ENCODE assay signal across 22 cellular contexts in the genomic region with DNA sequence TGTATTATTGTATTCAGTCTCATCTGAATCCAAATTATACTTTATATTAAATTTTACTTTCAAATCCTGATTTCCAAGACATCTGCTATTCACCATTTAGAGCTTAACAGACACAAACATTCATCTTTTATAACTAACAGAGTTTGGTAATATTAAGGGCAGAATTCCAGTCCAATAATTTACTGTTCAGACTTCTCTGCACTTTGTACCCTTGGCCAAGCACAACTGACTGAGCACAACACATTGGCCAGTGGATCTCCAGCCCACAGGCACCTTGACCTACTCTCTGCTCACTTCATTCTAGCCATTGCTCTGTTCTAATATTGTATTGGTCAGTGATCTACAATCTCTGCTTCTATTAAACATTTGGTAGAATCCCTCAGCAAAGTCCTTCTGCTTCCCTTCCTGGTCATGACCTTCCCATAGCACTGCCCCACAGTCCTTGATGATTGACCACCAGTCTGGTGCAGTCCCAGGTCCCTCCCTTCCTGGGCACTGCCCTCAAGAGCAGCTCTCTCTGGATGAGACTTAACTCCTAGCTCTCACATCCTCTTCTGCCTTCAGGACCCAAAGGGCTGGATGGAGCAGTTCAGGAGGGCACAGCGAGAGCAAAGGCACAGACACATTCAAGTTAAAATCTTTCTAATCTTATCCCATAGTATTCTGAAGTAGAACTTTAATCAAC.
"Had no signal": no experiment of that assay in that cellular context is flagged by ENCODE, and none has a peak within 500 bp of the region (broad histone marks: within the 10 kb centered on the region; RNA-seq: fewer than 3 reads in every experiment).

No MANE protein-coding gene starts in this region.

- H3K36me3 ChIP-seq: SJSA1 had no signal

- H3K4me3 ChIP-seq: K562, SJSA1, SK-N-MC had no signal

- H3K4me1 ChIP-seq: SJSA1 had no signal

- H3K27ac ChIP-seq: KMS-11, SJSA1, SK-N-MC had no signal

- FAIRE-seq: K562, RCC 7860 had no signal

- ATAC-seq: K562 had no signal

- H3K27me3 ChIP-seq: SJSA1 had no signal

- DNase-seq: Kasumi-1, MV-4-11, NCI-H1048, NCI-H1105 treated with DMSO at 0.1 percent for 48 hours, NCI-H1417 treated with DMSO at 0.1 percent for 48 hours, NCI-H146, NCI-H1694 treated with DMSO at 0.1 percent for 48 hours, NCI-H1930, NCI-H2081, NCI-H2107, NCI-H2227 treated with DMSO at 0.1 percent for 48 hours, NCI-H524, NCI-H526 treated with DMSO at 0.1 percent for 48 hours, NCI-H774, Right ventricle myocardium superior, RPMI8226, SIG-M5 had no signal

- H3K9me3 ChIP-seq: SJSA1 had no signal
